In genomic region chr1:113760102-113760804, GRCh38 we compare ENCODE assay signal across 8 cellular contexts. TPM values are rescaled to one million over a fixed set of nuclear protein-coding genes. Genes with fewer than 3 reads are reported as not detected.
DNase-seq lines count a peak whose midpoint lies in the region; ATAC-seq and TF ChIP-seq lines count a peak whose summit lies in the region.

No MANE protein-coding gene starts in this region.

- no peaks in the 10 kb centered on the region for H3K9me2 ChIP-seq in PC-9 (ENCODE audit: insufficient read depth)

- H3K27ac ChIP-seq in PC-9: peak overlapping the region; percentile 78
- peak overlapping the region; percentile 86 for H3K27ac ChIP-seq in psoas muscle

- H3K4me2 ChIP-seq in PC-9: peak overlapping the region; percentile 90

- no peak for ATAC-seq in psoas muscle

- peaks cover 11% of the 10 kb centered on the region; the same call in 1 of the 2 replicates for H3K36me3 ChIP-seq in PC-9 (ENCODE audit: low read depth)
- H3K36me3 ChIP-seq in psoas muscle (ENCODE audit: insufficient read depth in 1 of 2, low read depth in 1 of 2): peaks cover 0 to 21% of the 10 kb centered on the region in 2 donors

- TF ChIP-seq CTCF in GM12875 (IDR thresholded peaks at IDR 0.05; ENCODE audit: borderline replicate concordance, insufficient read depth, low read depth, low read length) (no peak), PC-9 (conservative IDR thresholded peaks at IDR 0.05) (no peak), epithelial cell of esophagus (IDR thresholded peaks at IDR 0.05; ENCODE audit: insufficient read depth, low read depth, low read length, missing control alignments) (no peak), psoas muscle (IDR thresholded peaks at IDR 0.05) (no peak)

- BruUV-seq in PC-9 (replicated peaks; lab: Mats Ljungman, UMichigan): no TSS peak

- CTCF ChIA-PET in PC-9 (lab: Charles Lee): interaction anchor here (0.7 to 1.3 kb wide), 2 partner anchors 29 to 143 kb away, joined by 3 to 8 read pairs; no protein-coding TSS in a partner anchor

- peaks cover 30% of the 10 kb centered on the region for H3K79me2 ChIP-seq in PC-9 (ENCODE audit: low read depth)

- WGBS in psoas muscle, 3 donors: 74 to 80% (median 76%) methylated on average over 20 of the region's 20 CpGs

- H4K20me1 ChIP-seq in PC-9 (ENCODE audit: insufficient read depth): no peaks in the 10 kb centered on the region

- peaks cover 48% of the 10 kb centered on the region for H3F3A ChIP-seq in PC-9 (ENCODE audit: insufficient read depth, low read depth)

- H3K4me3 ChIP-seq in GM12875 (ENCODE audit: low read depth, low read length) (peak overlapping the region; percentile 76), PC-9 (peak overlapping the region; percentile 99), epithelial cell of esophagus (ENCODE audit: low read length) (peak overlapping the region; percentile 81), psoas muscle (peak overlapping the region; percentile 84)

- H3K9me3 ChIP-seq in PC-9 (ENCODE audit: insufficient read depth, low read depth) (no peaks in the 10 kb centered on the region), psoas muscle (no peaks in the 10 kb centered on the region)

- H2AFZ ChIP-seq in PC-9: peak overlapping the region; percentile 95

- intact Hi-C loops in PC-9 (cut with micrococcal nuclease; ENCODE audit: unreplicated experiment) (loop anchor here (5.0 kb wide), 1 partner anchor 182 kb away; no protein-coding TSS in a partner anchor), psoas muscle (cut with DNase I) (loop anchor here in 1 of 2 donors (5.0 kb wide), 1 partner anchor 52 kb away; the partner anchor contains the start of gene RSBN1)

- H3K27me3 ChIP-seq in PC-9 (ENCODE audit: insufficient read depth, low read depth): no peaks in the 10 kb centered on the region
- H3K27me3 ChIP-seq in psoas muscle (ENCODE audit: insufficient read depth in 3 of 3, low read length in 2 of 3): no peaks in the 10 kb centered on the region

- no peak for DNase-seq in PC-9
- DNase-seq in epithelial cell of esophagus (ENCODE audit: low read depth): no peak
- DNase-seq in psoas muscle: no peak
- no peak for DNase-seq in cerebellar nuclear complex (lab: John Stamatoyannopoulos, UW)
- no peak for DNase-seq in medulla oblongata (ENCODE audit: extremely low spot score)
- DNase-seq in hepatic stellate cell (ENCODE audit: low spot score): no peak
- no peak for DNase-seq in NCI-H1417 (lab: John Stamatoyannopoulos, UW)

- H3K4me1 ChIP-seq in PC-9 (replicated peaks; ENCODE audit: insufficient read depth): peaks cover 17% of the 10 kb centered on the region
- peaks cover 8% of the 10 kb centered on the region for H3K4me1 ChIP-seq in psoas muscle

- POLR2A ChIA-PET in PC-9 (lab: Charles Lee; ENCODE audit: unreplicated experiment): interaction anchor here (0.6 to 0.7 kb wide), 5 partner anchors 55 to 352 kb away, joined by 3 to 53 read pairs (median 6); no protein-coding TSS in a partner anchor

RNA-seq across cellular contexts. Expression of gene PHTF1, which starts 1.0 kb away (rescaled TPM):
- total RNA-seq in PC-9 (2021) (46.2 and 61.2 TPM in 2 replicates), psoas muscle (10 to 100 TPM in 1 of 4 donors, 1 to 10 TPM in 3; 6.0 to 12.6 (median 9.2) TPM)
- 10 to 100 TPM in 2 of 3 donors, 1 to 10 TPM in 1; 6.5 to 14.0 (median 10.7) TPM for polyA plus RNA-seq in psoas muscle

RNA-seq across cellular contexts. Expression of gene RSBN1, which starts 52.0 kb away (rescaled TPM):
- total RNA-seq in PC-9 (2021) (11.3 and 12.3 TPM in 2 replicates), psoas muscle (10 to 100 TPM; 11.0 to 20.8 (median 12.7) TPM)
- 1 to 10 TPM; 3.5 to 9.4 (median 4.6) TPM for polyA plus RNA-seq in psoas muscle
